ENCODE assay signal across 9 cellular contexts in genomic region chr5:142600611-142601360, GRCh38.
A peak's percentile ranks its signal among the peaks of the same experiment; 100 is the strongest.
DNase-seq lines count a peak whose midpoint lies in the region; TF ChIP-seq lines count a peak whose summit lies in the region.
"Had no signal": no experiment of that assay in that cellular context is flagged by ENCODE, and none has a peak within 500 bp of the region (broad histone marks: within the 10 kb centered on the region; RNA-seq: fewer than 3 reads in every experiment).

No MANE protein-coding gene starts in this region.

- H3K4me3 Mint-ChIP-seq in H9: no peak overlapping the region
- H3K4me3 Mint-ChIP-seq: brain; T-helper 1 cell treated with Interleukin-12 subunit alpha and Interleukin-12 subunit beta and Interleukin-4 antibody, amounts not matched to agents 30 μg/mL and 1 μg/mL, for 36 hours had no signal

- H4K91ac ChIP-seq in H9 (ENCODE audit: insufficient read length, low read depth, low read length): no peak overlapping the region

- H2BK15ac ChIP-seq in H9 (ENCODE audit: low read depth, low read length): no peak overlapping the region

- no peak overlapping the region for H3T11ph ChIP-seq in H9 (ENCODE audit: low read length)

- no peaks in the 10 kb centered on the region for H3K79me1 ChIP-seq in H9 (ENCODE audit: insufficient read depth, low read depth, low read length, poor library complexity, severe bottlenecking)

- no peak overlapping the region for H3K23ac ChIP-seq in H9 (ENCODE audit: insufficient read length, low read depth, low read length)

- no peaks in the 10 kb centered on the region; a peak in 1 of 7 replicates for H3K36me3 Mint-ChIP-seq in H9 (ENCODE audit: insufficient read depth in 1 of 3, low read depth in 3 of 3)
- H3K36me3 Mint-ChIP-seq: brain had no signal

- no peak overlapping the region for H3K14ac ChIP-seq in H9 (ENCODE audit: insufficient read depth, low read length)

- no peak overlapping the region for H4K5ac ChIP-seq in H9 (ENCODE audit: insufficient read length, low read depth, low read length)

- no peak overlapping the region for H2BK12ac ChIP-seq in H9 (ENCODE audit: insufficient read length, low read depth, low read length)

- WGBS in H9 (ENCODE audit: extremely low coverage, insufficient read length, low lambda C conversion rate): no CpG with 5 or more reads among the region's 20 CpGs

- H3K56ac ChIP-seq in H9 (ENCODE audit: insufficient read length, low read depth, low read length): no peak overlapping the region

- H3K9me3 ChIP-seq in H9 (ENCODE audit: control insufficient read depth, low read depth, low read length): no peaks in the 10 kb centered on the region

- H3K4me1 Mint-ChIP-seq in H9: peaks cover 23 to 27% of the 10 kb centered on the region in 2 experiments

- H2BK20ac ChIP-seq in H9 (ENCODE audit: low read depth, low read length, poor library complexity, severe bottlenecking): no peak overlapping the region

- H4K20me1 ChIP-seq in H9 (ENCODE audit: control insufficient read depth, insufficient read depth, insufficient read length): no peaks in the 10 kb centered on the region

- no peaks in the 10 kb centered on the region; the same call in 1 of the 2 replicates for H3K4me1 ChIP-seq in H9 (ENCODE audit: insufficient read depth, low read length)

- no peaks in the 10 kb centered on the region for H3K27me3 Mint-ChIP-seq in H9 (ENCODE audit: low read depth)
- H3K27me3 Mint-ChIP-seq: brain had no signal

- no peak overlapping the region for H2AFZ ChIP-seq in H9 (ENCODE audit: low read length)

- H3K18ac ChIP-seq in H9 (ENCODE audit: insufficient read length, low read depth, low read length): no peak overlapping the region

- H3K27ac ChIP-seq in H9 (ENCODE audit: insufficient read length, low read depth, low read length): no peak overlapping the region

- H4K8ac ChIP-seq in H9 (replicated peaks; ENCODE audit: insufficient read length, low read depth, low read length): no peak overlapping the region

- peak overlapping the region in 1 of 3 experiments; percentile 21; a peak in 1 of 7 replicates for H3K27ac Mint-ChIP-seq in H9
- H3K27ac Mint-ChIP-seq: T-helper 1 cell treated with Interleukin-12 subunit alpha and Interleukin-12 subunit beta and Interleukin-4 antibody, amounts not matched to agents 30 μg/mL and 1 μg/mL, for 36 hours had no signal

- H2AK5ac ChIP-seq in H9 (ENCODE audit: insufficient read length, low read length): no peak overlapping the region

- DNase-seq in NCI-H460 (ENCODE audit: extremely low read depth, low read depth) (peak; percentile 36), dedifferentiated amniotic fluid mesenchymal stem cell (ENCODE audit: extremely low spot score) (peak; percentile 68), medulla oblongata (ENCODE audit: extremely low spot score) (peak; percentile 50), ureter (ENCODE audit: low spot score) (peak; percentile 69), NCI-H128 (lab: John Stamatoyannopoulos, UW; ENCODE audit: unreplicated experiment) (no peak), H9 (no peak), DMS79 treated with DMSO at 0.1 percent for 48 hours (lab: John Stamatoyannopoulos, UW) (no peak)

- no peak overlapping the region for H3K9ac ChIP-seq in H9 (ENCODE audit: extremely low read depth, insufficient read length, low read length)

- no peaks in the 10 kb centered on the region for H3K27me3 ChIP-seq in H9 (ENCODE audit: insufficient read depth, low read length)

- no peak overlapping the region for H2BK120ac ChIP-seq in H9 (ENCODE audit: low read depth, low read length, poor library complexity, severe bottlenecking)

- TF ChIP-seq CTCF in H9 (conservative IDR thresholded peaks at IDR 0.05): no peak

- H3K4ac ChIP-seq in H9 (ENCODE audit: low read depth, low read length): no peak overlapping the region

- H3K79me2 ChIP-seq in H9 (ENCODE audit: insufficient read depth, low read length): no peaks in the 10 kb centered on the region

- H3K23me2 ChIP-seq in H9 (ENCODE audit: insufficient read length, low read depth, low read length, poor library complexity, severe bottlenecking): no peaks in the 10 kb centered on the region

- no peak overlapping the region for H3K4me2 ChIP-seq in H9 (ENCODE audit: insufficient read depth, insufficient read length, low read length)

- H2BK5ac ChIP-seq in H9 (ENCODE audit: insufficient read length, low read length): no peak overlapping the region

- H3K9me3 Mint-ChIP-seq in H9: no peaks in the 10 kb centered on the region
- H3K9me3 Mint-ChIP-seq: brain; T-helper 1 cell treated with Interleukin-12 subunit alpha and Interleukin-12 subunit beta and Interleukin-4 antibody, amounts not matched to agents 30 μg/mL and 1 μg/mL, for 36 hours had no signal

Comparison
In these comparisons a context has a peak if more than half of its experiments do, and no peak if none do; other contexts are left out.
1. DNase-seq: peak in NCI-H460 (single experiment), dedifferentiated amniotic fluid mesenchymal stem cell (single experiment), medulla oblongata (single experiment) and ureter (single experiment); none in NCI-H128 (single experiment), H9 (single experiment) and DMS79 treated with DMSO at 0.1 percent for 48 hours (single experiment).